In genomic region chr11:6418958-6419611, GRCh38 we compare ENCODE assay signal across 8 cellular contexts. TPM values are rescaled to one million over a fixed set of nuclear protein-coding genes. Genes with fewer than 3 reads are reported as not detected.
DNase-seq lines count a peak whose midpoint lies in the region; ATAC-seq, FAIRE-seq and TF ChIP-seq lines count a peak whose summit lies in the region.

TSS of gene APBB1 (minus strand) at chr11:6419094. CDS start at chr11:6411347, 7,747 bp downstream.

- no peak for TF ChIP-seq CTCF in A549 (IDR thresholded peaks at IDR 0.05)
- TF ChIP-seq CTCF in psoas muscle (IDR thresholded peaks at IDR 0.05) = peak; percentile 18

- H3K36me3 ChIP-seq in HUES64 (ENCODE audit: insufficient read depth, low read length) = no peaks in the 10 kb centered on the region
- no peaks in the 10 kb centered on the region for H3K36me3 ChIP-seq in psoas muscle (ENCODE audit: insufficient read depth in 1 of 2, low read depth in 1 of 2)

- H3K27me3 Mint-ChIP-seq in T-helper 1 cell treated with Interleukin-12 subunit alpha and Interleukin-12 subunit beta and Interleukin-4 antibody, amounts not matched to agents 30 μg/mL and 1 μg/mL, for 36 hours (ENCODE audit: low read depth) = peaks cover 42% of the 10 kb centered on the region

- H3K4me3 ChIP-seq in A549 (peak within 1 kb of the TSS; percentile 74), HUES64 (ENCODE audit: low read length) (peak within 1 kb of the TSS; percentile 62), right cardiac atrium (ENCODE audit: low read length) (peak within 1 kb of the TSS; percentile 99), psoas muscle (peak within 1 kb of the TSS; percentile 90)

- intact Hi-C loops in right cardiac atrium (cut with DNase I) = no loop called here
- intact Hi-C loops in psoas muscle (cut with DNase I) = loop anchor here in 1 of 2 donors (2.0 kb wide), 1 partner anchor 28 kb away; the partner anchor contains the start of gene SMPD1

- H3K4me2 ChIP-seq in A549 = peak within 1 kb of the TSS; percentile 76

- POLR2A ChIA-PET in A549 (lab: Yijun Ruan, JAX) = interaction anchor here (0.6 to 2.0 kb wide), 21 partner anchors 8 to 264 kb away, joined by 3 to 26 read pairs (median 4); partner anchors contain the start of genes ARFIP2, MRPL17, SMPD1 and TIMM10B

- H3K27me3 ChIP-seq in HUES64 (ENCODE audit: insufficient read depth, low read length) = peaks cover 34% of the 10 kb centered on the region
- H3K27me3 ChIP-seq in right cardiac atrium (ENCODE audit: control insufficient read depth, insufficient read depth) = no peaks in the 10 kb centered on the region
- peaks cover 0 to 1% (median 0%) of the 10 kb centered on the region in 3 donors for H3K27me3 ChIP-seq in psoas muscle (ENCODE audit: insufficient read depth in 3 of 3, low read length in 2 of 3)

- H3K9me3 ChIP-seq in A549 = no peaks in the 10 kb centered on the region
- no peaks in the 10 kb centered on the region for H3K9me3 ChIP-seq in HUES64 (ENCODE audit: insufficient read depth, low read depth, low read length)
- H3K9me3 ChIP-seq in right cardiac atrium (ENCODE audit: control insufficient read depth, low read length) = no peaks in the 10 kb centered on the region
- H3K9me3 ChIP-seq in psoas muscle = no peaks in the 10 kb centered on the region

- FAIRE-seq in A549 (lab: Jason Lieb, UNC) = no peak
- FAIRE-seq in urothelium cell line (lab: Jason Lieb, UNC) = peak; percentile 67

- peak within 1 kb of the TSS; percentile 27 for H3K27ac Mint-ChIP-seq in T-helper 1 cell treated with Interleukin-12 subunit alpha and Interleukin-12 subunit beta and Interleukin-4 antibody, amounts not matched to agents 30 μg/mL and 1 μg/mL, for 36 hours

- ATAC-seq in A549 (peak; percentile 85 to 89), GM18867 (IDR thresholded peaks at IDR 0.05; ENCODE audit: unreplicated experiment) (peak; percentile 54), right cardiac atrium (peak; percentile 95 to 96), psoas muscle (peak; percentile 94 to 98 (median 96))

- no peak for TF ChIP-seq EP300 in A549 (IDR thresholded peaks at IDR 0.05)

- peak within 1 kb of the TSS; percentile 75 for H3K4me3 Mint-ChIP-seq in T-helper 1 cell treated with Interleukin-12 subunit alpha and Interleukin-12 subunit beta and Interleukin-4 antibody, amounts not matched to agents 30 μg/mL and 1 μg/mL, for 36 hours

- peak in 1 of 2 experiments; percentile 21; a peak in 1 of 5 replicates for TF ChIP-seq RAD21 in A549 (conservative IDR thresholded peaks at IDR 0.05 in 1 of 2, IDR thresholded peaks at IDR 0.05 in 1 of 2)

- H3K4me1 ChIP-seq in A549 (peaks cover 6% of the 10 kb centered on the region), HUES64 (ENCODE audit: insufficient read depth, low read length) (no peaks in the 10 kb centered on the region; the same call in 1 of the 2 replicates), right cardiac atrium (ENCODE audit: control insufficient read depth, insufficient read depth, low read length) (peaks cover 11% of the 10 kb centered on the region), psoas muscle (peaks cover 9% of the 10 kb centered on the region)

- H3K4me1 Mint-ChIP-seq in T-helper 1 cell treated with Interleukin-12 subunit alpha and Interleukin-12 subunit beta and Interleukin-4 antibody, amounts not matched to agents 30 μg/mL and 1 μg/mL, for 36 hours (ENCODE audit: low read depth) = peaks cover 6% of the 10 kb centered on the region

- CTCF ChIA-PET in A549 (lab: Yijun Ruan, JAX) = interaction anchor here (0.6 to 2.8 kb wide), 12 partner anchors 9 to 87 kb away, joined by 3 to 10 read pairs (median 4); partner anchors contain the start of gene HPX

- TF ChIP-seq POLR2A in A549 (IDR thresholded peaks at IDR 0.05; ENCODE audit: low read length) = peak; percentile 60

- H3K9ac ChIP-seq in HUES64 (ENCODE audit: low read depth, low read length) = peak within 1 kb of the TSS; percentile 68

- H3K27ac ChIP-seq in A549 = peak within 1 kb of the TSS; percentile 85 to 95
- H3K27ac ChIP-seq in HUES64 (ENCODE audit: low read depth, low read length) = no peak within 1 kb of the TSS
- H3K27ac ChIP-seq in right cardiac atrium (ENCODE audit: low read length) = peak within 1 kb of the TSS; percentile 96
- peak within 1 kb of the TSS; percentile 89 for H3K27ac ChIP-seq in psoas muscle

- peak; percentile 44 to 62 for DNase-seq in A549 (ENCODE audit: low read depth in 1 of 2, low spot score in 1 of 2)
- DNase-seq in anterior cingulate cortex (lab: John Stamatoyannopoulos, UW) = peak in 55 of 58 donors; percentile 44 to 87 (median 72)
- DNase-seq in right cardiac atrium = peak; percentile 77 to 91 (median 91)
- peak; percentile 77 to 84 for DNase-seq in psoas muscle
- DNase-seq in urothelium cell line (ENCODE audit: low spot score) = peak; percentile 86

- no peaks in the 10 kb centered on the region for H3K9me3 Mint-ChIP-seq in T-helper 1 cell treated with Interleukin-12 subunit alpha and Interleukin-12 subunit beta and Interleukin-4 antibody, amounts not matched to agents 30 μg/mL and 1 μg/mL, for 36 hours

- no peaks in the 10 kb centered on the region for H3K36me3 Mint-ChIP-seq in T-helper 1 cell treated with Interleukin-12 subunit alpha and Interleukin-12 subunit beta and Interleukin-4 antibody, amounts not matched to agents 30 μg/mL and 1 μg/mL, for 36 hours (ENCODE audit: low read depth)

- 2% methylated on average over 14 of the region's 79 CpGs for WGBS in A549 (ENCODE audit: missing lambda C conversion rate)
- WGBS in HUES64 = under 1% methylated on average over 79 of the region's 79 CpGs
- WGBS in right cardiac atrium = under 1% methylated on average over 78 of the region's 79 CpGs
- WGBS in psoas muscle, 3 donors = 0 to 1% (median 0%) methylated on average over 30 to 78 of the region's 79 CpGs

TF ChIP-seq in A549, 52 proteins besides CTCF, POLR2A, EP300 and RAD21 (continues in another document):
- TF ChIP-seq RFX5 (IDR thresholded peaks at IDR 0.05) (no peak), KDM5A (IDR thresholded peaks at IDR 0.05) (peak; percentile 20; the same call in 1 of the 2 replicates), KDM1A (IDR thresholded peaks at IDR 0.05; ENCODE audit: low read depth) (no peak), BCL3 (IDR thresholded peaks at IDR 0.05) (peak; percentile 76; the same call in 1 of the 3 replicates), RARB (CRISPR knock-in tag; IDR thresholded peaks at IDR 0.05) (no peak), BHLHE40 (IDR thresholded peaks at IDR 0.05; ENCODE audit: low read depth, low read length) (no peak), RCOR1 (IDR thresholded peaks at IDR 0.05; ENCODE audit: low read depth, low read length) (no peak), ZFP36 (IDR thresholded peaks at IDR 0.05; ENCODE audit: borderline replicate concordance, partially characterized antibody) (no peak), CHD4 (IDR thresholded peaks at IDR 0.05; ENCODE audit: borderline replicate concordance) (no peak), HOXB5 (CRISPR knock-in tag; IDR thresholded peaks at IDR 0.05) (0 out of 2 replicates have a peak, but pooled peaks have one; percentile 40), ZC3H11A (IDR thresholded peaks at IDR 0.05) (no peak), ZNF302 (CRISPR knock-in tag; IDR thresholded peaks at IDR 0.05) (no peak), FOSL2 (IDR thresholded peaks at IDR 0.05) (0 out of 2 replicates have a peak, but pooled peaks have one; percentile 11), FOSL2 (CRISPR knock-in tag; IDR thresholded peaks at IDR 0.05) (no peak), JUNB (IDR thresholded peaks at IDR 0.05) (no peak), POLR2AphosphoS2 (conservative IDR thresholded peaks at IDR 0.05; ENCODE audit: low read length) (no peak), PHF8 (IDR thresholded peaks at IDR 0.05; ENCODE audit: borderline replicate concordance, low read depth) (peak; percentile 75)

RNA-seq across cellular contexts. Expression of gene APBB1, which starts in this region (rescaled TPM):
- polyA plus RNA-seq in A549 (2011; rRNA removed) = 13.6 and 17.2 TPM in 2 replicates
- 16.9 and 19.0 TPM in 2 replicates for polyA plus RNA-seq in A549 (2012; cell fraction: cytosol; rRNA removed)
- polyA plus RNA-seq in A549 (2012; cell fraction: nucleus; rRNA removed) = 25.6 and 26.3 TPM in 2 replicates
- 14.4 to 18.5 TPM (median 16.4 TPM) in 3 replicates for polyA plus RNA-seq in A549 (2017; fragmentation: RNase III; extraction: RNeasy Plus Mini Kit Qiagen cat#74134 plus additional on column Dnase treatment)
- polyA minus RNA-seq in A549 (2011; rRNA and poly(A)+ RNA removed) = 31.3 and 32.8 TPM in 2 replicates
- 20.9 TPM for polyA plus RNA-seq in HUES64 (2013, experiment 1 of 2)
- 23.7 TPM for polyA plus RNA-seq in HUES64 (2013, experiment 2 of 2)
- 10 to 100 TPM; 80.6 to 83.9 (median 82.4) TPM for total RNA-seq in right cardiac atrium
- 70.6 TPM for polyA plus RNA-seq in right cardiac atrium
- total RNA-seq in psoas muscle = 10 to 100 TPM; 36.5 to 53.9 (median 43.0) TPM
- polyA plus RNA-seq in psoas muscle = 10 to 100 TPM; 39.5 to 49.5 (median 42.5) TPM
